In genomic region chr7:2104107-2104710, GRCh38 we compare ENCODE assay signal across 8 cellular contexts.
DNase-seq lines count a peak whose midpoint lies in the region; ATAC-seq, FAIRE-seq and TF ChIP-seq lines count a peak whose summit lies in the region.

No MANE protein-coding gene starts in this region.

- H3K9ac ChIP-seq in iPS-15b (ENCODE audit: low read depth, low read length) (peak overlapping the region; percentile 50), skeletal muscle tissue (ENCODE audit: low read depth in 1 of 3, low read length in 3 of 3) (peak overlapping the region; percentile 7 to 62 (median 46))

- peak; percentile 44 for TF ChIP-seq CTCF in CD4-positive, alpha-beta T cell (IDR thresholded peaks at IDR 0.05)
- peak; percentile 21 for TF ChIP-seq CTCF in VCaP (conservative IDR thresholded peaks at IDR 0.05)
- TF ChIP-seq CTCF in brain microvascular endothelial cell (IDR thresholded peaks at IDR 0.05; ENCODE audit: low read depth, low read length, missing control alignments) = peak; percentile 80

- CTCF ChIA-PET in CD4-positive, alpha-beta T cell (lab: Charles Lee) = no interaction called here

- in situ Hi-C loops in brain microvascular endothelial cell (cut with HindIII; ENCODE audit: low pct_ligation_motif_present, low sequenced_read_pairs) = no loop called here

- H3K36me3 ChIP-seq in brain microvascular endothelial cell (replicated peaks) (no peaks in the 10 kb centered on the region), iPS-15b (ENCODE audit: control insufficient read depth, insufficient read depth, low read length) (peaks cover 5% of the 10 kb centered on the region), skeletal muscle tissue (ENCODE audit: control insufficient read depth in 3 of 3, insufficient read depth in 3 of 3, low read length in 3 of 3) (no peaks in the 10 kb centered on the region)

- no peak overlapping the region for H3K27ac ChIP-seq in CD4-positive, alpha-beta T cell (ENCODE audit: low read depth, low read length)
- H3K27ac ChIP-seq in VCaP = no peak overlapping the region
- H3K27ac ChIP-seq in brain microvascular endothelial cell = peak overlapping the region; percentile 13
- no peak overlapping the region for H3K27ac ChIP-seq in skeletal muscle tissue (ENCODE audit: low read depth, low read length)

- H3K36me3 Mint-ChIP-seq in CD4-positive, alpha-beta T cell (ENCODE audit: low read depth) = no peaks in the 10 kb centered on the region

- TF ChIP-seq POLR2A in H54 (IDR thresholded peaks at IDR 0.05; ENCODE audit: low read depth, low read length) = no peak

- H3K4me3 Mint-ChIP-seq in CD4-positive, alpha-beta T cell = peak overlapping the region; percentile 25

- peak overlapping the region; percentile 63 for H3K27ac Mint-ChIP-seq in CD4-positive, alpha-beta T cell

- intact Hi-C loops in CD4-positive, alpha-beta T cell (cut with DNase I, micrococcal nuclease) = loop anchor here (5.0 to 10.0 kb wide), 2 partner anchors 179 to 243 kb away; no protein-coding TSS in a partner anchor

- H3K9me3 ChIP-seq in CD4-positive, alpha-beta T cell (ENCODE audit: control insufficient read depth, low read length) = no peaks in the 10 kb centered on the region
- H3K9me3 ChIP-seq in iPS-15b (ENCODE audit: control insufficient read depth, insufficient read depth, low read length) (no peaks in the 10 kb centered on the region), skeletal muscle tissue (ENCODE audit: control insufficient read depth in 3 of 3, low read length in 3 of 3) (no peaks in the 10 kb centered on the region)

- H3K9me3 Mint-ChIP-seq in CD4-positive, alpha-beta T cell = no peaks in the 10 kb centered on the region

- POLR2A ChIA-PET in CD4-positive, alpha-beta T cell (lab: Charles Lee) = no interaction called here

- no peak for FAIRE-seq in H54 (lab: Jason Lieb, UNC)

- no peaks in the 10 kb centered on the region for H3K27me3 Mint-ChIP-seq in CD4-positive, alpha-beta T cell

- H3K27me3 ChIP-seq in CD4-positive, alpha-beta T cell (ENCODE audit: control insufficient read depth, insufficient read depth, low read length) = no peaks in the 10 kb centered on the region
- H3K27me3 ChIP-seq in brain microvascular endothelial cell (replicated peaks) = no peaks in the 10 kb centered on the region
- H3K27me3 ChIP-seq in iPS-15b (ENCODE audit: control insufficient read depth, insufficient read depth, low read length) = no peaks in the 10 kb centered on the region
- H3K27me3 ChIP-seq in skeletal muscle tissue (ENCODE audit: control insufficient read depth in 3 of 3, insufficient read depth in 3 of 3, low read length in 3 of 3) = no peaks in the 10 kb centered on the region

- peaks cover 2% of the 10 kb centered on the region for H3K4me1 ChIP-seq in iPS-15b (ENCODE audit: control insufficient read depth, insufficient read depth, low read length)
- peaks cover 30 to 33% (median 30%) of the 10 kb centered on the region in 3 donors for H3K4me1 ChIP-seq in skeletal muscle tissue (ENCODE audit: control insufficient read depth in 3 of 3, insufficient read depth in 3 of 3, low read length in 3 of 3)

- H3K4me3 ChIP-seq in brain microvascular endothelial cell (ENCODE audit: low read depth, low read length) (no peak overlapping the region), iPS-15b (ENCODE audit: low read depth, low read length) (no peak overlapping the region), skeletal muscle tissue (ENCODE audit: low read length in 3 of 3) (peak overlapping the region in 2 of 3 donors; percentile 34 to 58)

- peak; percentile 28 to 66 (median 48) for DNase-seq in CD4-positive, alpha-beta T cell
- DNase-seq in brain microvascular endothelial cell (peak; percentile 89), H54 (ENCODE audit: insufficient read length, low spot score) (no peak)

- peaks cover 33% of the 10 kb centered on the region for H3K4me1 Mint-ChIP-seq in CD4-positive, alpha-beta T cell (ENCODE audit: low read depth)

- ATAC-seq in CD4-positive, alpha-beta T cell (ENCODE audit: poor library complexity) = peak; percentile 59
- peak; percentile 52 for ATAC-seq in HG03521 (IDR thresholded peaks at IDR 0.05; ENCODE audit: unreplicated experiment)
- ATAC-seq in HG02571 (IDR thresholded peaks at IDR 0.05; ENCODE audit: unreplicated experiment) = no peak

Comparison
In these comparisons a context has a peak if more than half of its experiments do, and no peak if none do; other contexts are left out.
1. CTCF ChIP-seq: peak in every context shown above with its lines; median percentile 80 in brain microvascular endothelial cell; 44 in CD4-positive, alpha-beta T cell; 21 in VCaP.
2. H3K4me3 ChIP-seq: peak in skeletal muscle tissue (2 of 3); none in brain microvascular endothelial cell (single experiment) and iPS-15b (single experiment).